Comparison of ENCODE assay signal across 10 cellular contexts in genomic region chr20:46709055-46709458, GRCh38. TPM values are rescaled to one million over a fixed set of nuclear protein-coding genes. Genes with fewer than 3 reads are reported as not detected.
DNase-seq lines count a peak whose midpoint lies in the region; ATAC-seq and TF ChIP-seq lines count a peak whose summit lies in the region.
"Had no signal": no experiment of that assay in that cellular context is flagged by ENCODE, and none has a peak within 500 bp of the region (broad histone marks: within the 10 kb centered on the region; RNA-seq: fewer than 3 reads in every experiment).

No MANE protein-coding gene starts in this region.

- peaks cover 0 to 3% of the 10 kb centered on the region in 2 donors for H3K36me3 Mint-ChIP-seq in CD14-positive monocyte

- no peaks in the 10 kb centered on the region for H3K27me3 ChIP-seq in SK-N-SH (ENCODE audit: insufficient read depth)
- H3K27me3 ChIP-seq in parathyroid adenoma (ENCODE audit: control insufficient read depth, insufficient read depth, low read length): no peaks in the 10 kb centered on the region

- H3K9me3 ChIP-seq in SK-N-SH (peaks cover 5% of the 10 kb centered on the region; the same call in 1 of the 2 replicates), parathyroid adenoma (ENCODE audit: control insufficient read depth, low read length) (no peaks in the 10 kb centered on the region)

- H3K4me2 ChIP-seq in SK-N-SH (peak overlapping the region; percentile 86; the same call in 1 of the 2 replicates), parathyroid adenoma (ENCODE audit: low read length) (peak overlapping the region; percentile 91)

- no peaks in the 10 kb centered on the region for H3F3A ChIP-seq in SK-N-SH (replicated peaks; ENCODE audit: insufficient read depth)

- H2AFZ ChIP-seq in SK-N-SH (ENCODE audit: low read depth) (peak overlapping the region; percentile 90), parathyroid adenoma (peak overlapping the region; percentile 96)

- peaks cover 3 to 23% (median 6%) of the 10 kb centered on the region in 7 donors for H3K9me3 Mint-ChIP-seq in CD14-positive monocyte

- POLR2A ChIA-PET in SK-N-SH (lab: Yijun Ruan, JAX): no interaction called here

- H3K79me2 ChIP-seq in SK-N-SH (ENCODE audit: insufficient read depth): peaks cover 16% of the 10 kb centered on the region; the same call in 1 of the 2 replicates
- no peaks in the 10 kb centered on the region for H3K79me2 ChIP-seq in parathyroid adenoma

- no peak overlapping the region for H3K27ac Mint-ChIP-seq in CD14-positive monocyte

- peaks cover 21 to 30% (median 26%) of the 10 kb centered on the region in 3 donors for H3K27me3 Mint-ChIP-seq in CD14-positive monocyte (ENCODE audit: low read depth in 3 of 3)

- H3K9me2 ChIP-seq in SK-N-SH: no peaks in the 10 kb centered on the region

- intact Hi-C loops in CD14-positive monocyte (cut with micrococcal nuclease): no loop called here

- ATAC-seq in GM19351 (IDR thresholded peaks at IDR 0.05; ENCODE audit: unreplicated experiment) (no peak), HG02571 (IDR thresholded peaks at IDR 0.05; ENCODE audit: unreplicated experiment) (no peak)

- WGBS in SK-N-SH (ENCODE audit: low lambda C conversion rate): 87% methylated on average over 11 of the region's 13 CpGs

- TF ChIP-seq EP300 in SK-N-SH (IDR thresholded peaks at IDR 0.05; ENCODE audit: borderline replicate concordance in 1 of 2, low read depth in 1 of 2, low read length in 1 of 2): no peak

- no peaks in the 10 kb centered on the region for H4K20me1 ChIP-seq in SK-N-SH (ENCODE audit: insufficient read depth)

- H3K27ac ChIP-seq in SK-N-SH (ENCODE audit: low read depth in 2 of 2, low read length in 1 of 2): peak overlapping the region; percentile 28 to 56; a peak in 3 of 4 replicates
- peak overlapping the region; percentile 51 for H3K27ac ChIP-seq in parathyroid adenoma

- CTCF ChIA-PET in SK-N-SH (lab: Yijun Ruan, JAX): interaction anchor here (0.8 kb wide), 2 partner anchors 11 to 14 kb away, joined by 4 read pairs; no protein-coding TSS in a partner anchor

- TF ChIP-seq CTCF in CD14-positive monocyte (IDR thresholded peaks at IDR 0.05) (no peak), SK-N-SH (IDR thresholded peaks at IDR 0.05) (no peak), fibroblast of villous mesenchyme (IDR thresholded peaks at IDR 0.05; ENCODE audit: insufficient read depth, low read depth, low read length) (no peak), parathyroid adenoma (IDR thresholded peaks at IDR 0.05) (no peak)

- DNase-seq in CD14-positive monocyte (ENCODE audit: low spot score) (no peak), SK-N-SH (no peak), fibroblast of villous mesenchyme (ENCODE audit: low read depth) (no peak), NOMO-1 treated with dmso at 0.1 percent for 144 hours (lab: John Stamatoyannopoulos, UW; ENCODE audit: unreplicated experiment) (no peak), mesenteric fat pad (ENCODE audit: low spot score) (no peak)
- DNase-seq: amniotic stem cell, NCI-H82 had no signal

- H3K9ac ChIP-seq in SK-N-SH: peak overlapping the region; percentile 86
- peak overlapping the region; percentile 69 for H3K9ac ChIP-seq in parathyroid adenoma

- no peak for TF ChIP-seq RAD21 in SK-N-SH (IDR thresholded peaks at IDR 0.05; ENCODE audit: low read length)

- H3K4me3 ChIP-seq in SK-N-SH (ENCODE audit: low read depth in 2 of 2, low read length in 1 of 2): peak overlapping the region; percentile 73 to 80
- H3K4me3 ChIP-seq in fibroblast of villous mesenchyme (ENCODE audit: low read depth, low read length): peak overlapping the region; percentile 75
- peak overlapping the region; percentile 88 for H3K4me3 ChIP-seq in parathyroid adenoma (ENCODE audit: low read depth, low read length)

- H3K4me1 ChIP-seq in SK-N-SH (ENCODE audit: control insufficient read depth in 1 of 2, insufficient read depth in 2 of 2, low read depth in 1 of 2, low read length in 1 of 2) (peaks cover 0 to 10% of the 10 kb centered on the region in 2 experiments; a peak in 1 of 4 replicates), parathyroid adenoma (peaks cover 7% of the 10 kb centered on the region)

- H3K4me3 Mint-ChIP-seq in CD14-positive monocyte: peak overlapping the region; percentile 68 to 89

- peaks cover 13% of the 10 kb centered on the region for H3K4me1 Mint-ChIP-seq in CD14-positive monocyte

- H3K36me3 ChIP-seq in SK-N-SH (replicated peaks in 1 of 2; ENCODE audit: control insufficient read depth in 1 of 2, insufficient read depth in 2 of 2, low read length in 1 of 2) (no peaks in the 10 kb centered on the region), parathyroid adenoma (ENCODE audit: control insufficient read depth, insufficient read depth, low read length) (no peaks in the 10 kb centered on the region)

TF ChIP-seq in SK-N-SH, 30 proteins besides CTCF, POLR2A, EP300 and RAD21:
- TF ChIP-seq JUND (IDR thresholded peaks at IDR 0.05) (no peak), TAF1 (IDR thresholded peaks at IDR 0.05; ENCODE audit: borderline replicate concordance, low read depth, low read length) (no peak), CHD2 (IDR thresholded peaks at IDR 0.05; ENCODE audit: low read length, partially characterized antibody) (no peak), FOXJ3 (CRISPR knock-in tag; IDR thresholded peaks at IDR 0.05) (no peak), MEF2A (IDR thresholded peaks at IDR 0.05; ENCODE audit: borderline replicate concordance, low read depth) (no peak), SMC3 (IDR thresholded peaks at IDR 0.05; ENCODE audit: low read depth, low read length) (no peak), TEAD4 (IDR thresholded peaks at IDR 0.05; ENCODE audit: borderline replicate concordance, insufficient read depth) (no peak), REST (IDR thresholded peaks at IDR 0.05; ENCODE audit: low read depth, low read length) (no peak), SIN3A (IDR thresholded peaks at IDR 0.05; ENCODE audit: borderline replicate concordance, low read depth, low read length) (no peak)
- TF ChIP-seq, protein P1, sequence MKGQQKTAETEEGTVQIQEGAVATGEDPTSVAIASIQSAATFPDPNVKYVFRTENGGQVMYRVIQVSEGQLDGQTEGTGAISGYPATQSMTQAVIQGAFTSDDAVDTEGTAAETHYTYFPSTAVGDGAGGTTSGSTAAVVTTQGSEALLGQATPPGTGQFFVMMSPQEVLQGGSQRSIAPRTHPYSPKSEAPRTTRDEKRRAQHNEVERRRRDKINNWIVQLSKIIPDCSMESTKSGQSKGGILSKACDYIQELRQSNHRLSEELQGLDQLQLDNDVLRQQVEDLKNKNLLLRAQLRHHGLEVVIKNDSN (IDR thresholded peaks at IDR 0.05; ENCODE audit: borderline replicate concordance, low read depth): no peak

RNA-seq across cellular contexts. Expression of gene SLC2A10, which starts 0.4 kb away (rescaled TPM):
- polyA plus RNA-seq in CD14-positive monocyte: not detected
- polyA plus RNA-seq in SK-N-SH (2012; rRNA removed): 12.6 and 14.1 TPM in 2 replicates
- polyA plus RNA-seq in SK-N-SH (2012; cell fraction: cytosol; rRNA removed): 8.9 and 10.7 TPM in 2 replicates
- polyA plus RNA-seq in SK-N-SH (2012; cell fraction: nucleus; rRNA removed): 13.8 and 17.0 TPM in 2 replicates
- total RNA-seq in fibroblast of villous mesenchyme: 45.4 and 52.7 TPM in 2 replicates
- total RNA-seq in mesenteric fat pad: 13.1 TPM

RNA-seq across cellular contexts. Expression of gene TP53RK, which starts 19.8 kb away (rescaled TPM):
- polyA plus RNA-seq in CD14-positive monocyte: 10 to 100 TPM in 1 of 2 donors, 1 to 10 TPM in 1; 9.5 to 10.9 TPM
- polyA plus RNA-seq in SK-N-SH (2012; rRNA removed): 5.4 and 5.5 TPM in 2 replicates
- polyA plus RNA-seq in SK-N-SH (2012; cell fraction: cytosol; rRNA removed): 5.6 and 6.5 TPM in 2 replicates
- 3.5 TPM in 2 replicates for polyA plus RNA-seq in SK-N-SH (2012; cell fraction: nucleus; rRNA removed)
- total RNA-seq in fibroblast of villous mesenchyme: 23.2 and 26.3 TPM in 2 replicates
- total RNA-seq in mesenteric fat pad: 9.9 TPM

RNA-seq across cellular contexts. Expression of gene SLC13A3, which starts 57.8 kb away (rescaled TPM):
- not detected for polyA plus RNA-seq in CD14-positive monocyte
- 0.10 and 0.21 TPM in 2 replicates for polyA plus RNA-seq in SK-N-SH (2012; rRNA removed)
- polyA plus RNA-seq in SK-N-SH (2012; cell fraction: cytosol; rRNA removed): 0.04 and 0.18 TPM in 2 replicates
- 0.80 and 0.86 TPM in 2 replicates for polyA plus RNA-seq in SK-N-SH (2012; cell fraction: nucleus; rRNA removed)
- 1.6 and 4.3 TPM in 2 replicates for total RNA-seq in fibroblast of villous mesenchyme
- total RNA-seq in mesenteric fat pad: 1.5 TPM
